1 cellular context compared by ENCODE assay signal in the genomic region with DNA sequence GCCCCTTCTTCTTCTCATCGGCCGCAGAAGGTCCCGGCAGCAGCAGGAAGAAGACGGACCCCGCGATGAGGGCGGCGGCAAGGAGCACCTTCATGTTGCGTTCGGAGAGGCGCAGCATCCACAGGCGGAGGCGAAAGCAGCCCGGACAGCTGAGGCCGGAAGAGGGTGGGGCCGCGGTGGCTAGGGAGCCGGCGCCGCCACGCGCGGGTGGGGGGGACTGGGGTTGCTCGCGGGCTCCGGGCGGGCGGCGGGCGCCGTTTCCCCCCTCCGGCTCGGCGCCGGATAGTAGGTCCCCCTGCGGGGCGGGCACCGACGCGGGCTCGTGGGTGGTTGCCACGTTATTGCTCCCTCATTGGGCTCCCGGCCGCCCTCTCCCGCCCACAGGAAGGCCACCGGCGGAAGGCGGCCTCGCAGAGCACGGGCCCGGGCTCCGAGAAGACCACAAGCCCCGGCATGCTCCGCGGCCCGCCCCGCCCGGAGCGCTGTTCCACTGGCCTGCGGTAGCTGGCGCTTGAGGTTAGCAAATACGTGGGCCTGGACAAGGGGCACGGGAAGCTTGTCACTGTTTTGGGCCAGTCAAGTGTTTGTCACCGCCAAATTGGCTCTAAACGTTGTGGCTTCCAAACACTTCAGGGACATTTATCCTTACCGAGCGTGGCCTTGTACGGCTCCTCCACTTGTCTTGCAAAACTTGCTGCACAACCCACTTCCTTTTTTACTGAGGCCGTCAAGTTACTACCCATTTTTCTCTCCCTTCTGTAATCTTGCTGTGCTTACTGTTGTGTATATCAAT.
TF ChIP-seq lines count a peak whose summit lies in the region.

A gene (minus strand): TSS at position 154 of the 793 bp plus-strand sequence. CDS start 36 bp downstream, at position 118.

TF ChIP-seq in K562, 482 proteins besides CTCF, POLR2A, EP300 and RAD21 (continued from another document and continues in another):
- TF ChIP-seq, protein P1, sequence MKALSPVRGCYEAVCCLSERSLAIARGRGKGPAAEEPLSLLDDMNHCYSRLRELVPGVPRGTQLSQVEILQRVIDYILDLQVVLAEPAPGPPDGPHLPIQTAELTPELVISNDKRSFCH (CRISPR knock-in tag; IDR thresholded peaks at IDR 0.05): no peak
- TF ChIP-seq, protein P1 (tag; IDR thresholded peaks at IDR 0.05): peak; percentile 56; the same call in 1 of the 2 replicates
- TF ChIP-seq, protein P2, sequence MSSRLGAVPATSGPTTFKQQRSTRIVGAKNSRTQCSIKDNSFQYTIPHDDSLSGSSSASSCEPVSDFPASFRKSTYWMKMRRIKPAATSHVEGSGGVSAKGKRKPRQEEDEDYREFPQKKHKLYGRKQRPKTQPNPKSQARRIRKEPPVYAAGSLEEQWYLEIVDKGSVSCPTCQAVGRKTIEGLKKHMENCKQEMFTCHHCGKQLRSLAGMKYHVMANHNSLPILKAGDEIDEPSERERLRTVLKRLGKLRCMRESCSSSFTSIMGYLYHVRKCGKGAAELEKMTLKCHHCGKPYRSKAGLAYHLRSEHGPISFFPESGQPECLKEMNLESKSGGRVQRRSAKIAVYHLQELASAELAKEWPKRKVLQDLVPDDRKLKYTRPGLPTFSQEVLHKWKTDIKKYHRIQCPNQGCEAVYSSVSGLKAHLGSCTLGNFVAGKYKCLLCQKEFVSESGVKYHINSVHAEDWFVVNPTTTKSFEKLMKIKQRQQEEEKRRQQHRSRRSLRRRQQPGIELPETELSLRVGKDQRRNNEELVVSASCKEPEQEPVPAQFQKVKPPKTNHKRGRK (tag; IDR thresholded peaks at IDR 0.05): no peak
- peak; percentile 99 for TF ChIP-seq ATF7 (IDR thresholded peaks at IDR 0.05)
- peak; percentile 76 for TF ChIP-seq CTBP1 (IDR thresholded peaks at IDR 0.05; ENCODE audit: borderline replicate concordance)
- TF ChIP-seq OTX1 (CRISPR knock-in tag; IDR thresholded peaks at IDR 0.05): 0 out of 2 replicates have a peak, but pooled peaks have one; percentile 38
- TF ChIP-seq GTF2E2 (tag; IDR thresholded peaks at IDR 0.05): no peak
- TF ChIP-seq ZKSCAN8 (CRISPR knock-in tag; IDR thresholded peaks at IDR 0.05): 0 out of 2 replicates have a peak, but pooled peaks have one; percentile 51
- no peak for TF ChIP-seq NFIX (CRISPR knock-in tag; IDR thresholded peaks at IDR 0.05; ENCODE audit: low read depth)
- TF ChIP-seq ZKSCAN3 (CRISPR knock-in tag; IDR thresholded peaks at IDR 0.05): no peak
- peak; percentile 65; the same call in 1 of the 2 replicates for TF ChIP-seq XRCC5 (IDR thresholded peaks at IDR 0.05; ENCODE audit: low read depth, low read length)
- no peak for TF ChIP-seq GABPB2 (CRISPR knock-in tag; conservative IDR thresholded peaks at IDR 0.05)
- TF ChIP-seq ZNF253 (CRISPR knock-in tag; conservative IDR thresholded peaks at IDR 0.05): no peak
- peak; percentile 53; the same call in 1 of the 2 replicates for TF ChIP-seq ZNF197 (CRISPR knock-in tag; IDR thresholded peaks at IDR 0.05; ENCODE audit: low read depth)
- no peak for TF ChIP-seq ZNF77 (CRISPR knock-in tag; IDR thresholded peaks at IDR 0.05)
- TF ChIP-seq FOXK1 (CRISPR knock-in tag; IDR thresholded peaks at IDR 0.05; ENCODE audit: borderline replicate concordance): no peak
- peak; percentile 74 for TF ChIP-seq SMARCE1 (IDR thresholded peaks at IDR 0.05)
- peak; percentile 89 for TF ChIP-seq KDM5B (IDR thresholded peaks at IDR 0.05; ENCODE audit: insufficient replicate concordance, low read depth, low read length)
- TF ChIP-seq L3MBTL2 (IDR thresholded peaks at IDR 0.05): peak; percentile 64
- TF ChIP-seq C11orf30 (IDR thresholded peaks at IDR 0.05; ENCODE audit: low read depth): 0 out of 2 replicates have a peak, but pooled peaks have one; percentile 4
- no peak for TF ChIP-seq HMG20A (CRISPR knock-in tag; conservative IDR thresholded peaks at IDR 0.05)
- TF ChIP-seq SIN3B (IDR thresholded peaks at IDR 0.05; ENCODE audit: low read depth): peak; percentile 43
- peak; percentile 95 for TF ChIP-seq JUND (IDR thresholded peaks at IDR 0.05; ENCODE audit: borderline replicate concordance, low read depth, low read length)
- TF ChIP-seq JUND (tag; IDR thresholded peaks at IDR 0.05; ENCODE audit: borderline replicate concordance, low read depth, low read length): peak; percentile 47; the same call in 1 of the 3 replicates
- TF ChIP-seq NCOA6 (IDR thresholded peaks at IDR 0.05): no peak
- TF ChIP-seq ZFP1 (CRISPR knock-in tag; IDR thresholded peaks at IDR 0.05): 0 out of 2 replicates have a peak, but pooled peaks have one; percentile 9
- TF ChIP-seq POLR2B (IDR thresholded peaks at IDR 0.05; ENCODE audit: low read depth, partially characterized antibody): peak; percentile 93
- TF ChIP-seq, protein P3, sequence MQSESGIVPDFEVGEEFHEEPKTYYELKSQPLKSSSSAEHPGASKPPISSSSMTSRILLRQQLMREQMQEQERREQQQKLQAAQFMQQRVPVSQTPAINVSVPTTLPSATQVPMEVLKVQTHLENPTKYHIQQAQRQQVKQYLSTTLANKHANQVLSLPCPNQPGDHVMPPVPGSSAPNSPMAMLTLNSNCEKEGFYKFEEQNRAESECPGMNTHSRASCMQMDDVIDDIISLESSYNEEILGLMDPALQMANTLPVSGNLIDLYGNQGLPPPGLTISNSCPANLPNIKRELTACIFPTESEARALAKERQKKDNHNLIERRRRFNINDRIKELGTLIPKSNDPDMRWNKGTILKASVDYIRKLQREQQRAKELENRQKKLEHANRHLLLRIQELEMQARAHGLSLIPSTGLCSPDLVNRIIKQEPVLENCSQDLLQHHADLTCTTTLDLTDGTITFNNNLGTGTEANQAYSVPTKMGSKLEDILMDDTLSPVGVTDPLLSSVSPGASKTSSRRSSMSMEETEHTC (IDR thresholded peaks at IDR 0.05): 0 out of 2 replicates have a peak, but pooled peaks have one; percentile 3
- TF ChIP-seq, protein P4, sequence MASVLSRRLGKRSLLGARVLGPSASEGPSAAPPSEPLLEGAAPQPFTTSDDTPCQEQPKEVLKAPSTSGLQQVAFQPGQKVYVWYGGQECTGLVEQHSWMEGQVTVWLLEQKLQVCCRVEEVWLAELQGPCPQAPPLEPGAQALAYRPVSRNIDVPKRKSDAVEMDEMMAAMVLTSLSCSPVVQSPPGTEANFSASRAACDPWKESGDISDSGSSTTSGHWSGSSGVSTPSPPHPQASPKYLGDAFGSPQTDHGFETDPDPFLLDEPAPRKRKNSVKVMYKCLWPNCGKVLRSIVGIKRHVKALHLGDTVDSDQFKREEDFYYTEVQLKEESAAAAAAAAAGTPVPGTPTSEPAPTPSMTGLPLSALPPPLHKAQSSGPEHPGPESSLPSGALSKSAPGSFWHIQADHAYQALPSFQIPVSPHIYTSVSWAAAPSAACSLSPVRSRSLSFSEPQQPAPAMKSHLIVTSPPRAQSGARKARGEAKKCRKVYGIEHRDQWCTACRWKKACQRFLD (CRISPR knock-in tag; IDR thresholded peaks at IDR 0.05): peak; percentile 62; the same call in 1 of the 2 replicates
- TF ChIP-seq RBM22 (IDR thresholded peaks at IDR 0.05; ENCODE audit: low read depth, low read length, poor library complexity, severe bottlenecking): peak; percentile 56
- no peak for TF ChIP-seq NR2F6 (CRISPR knock-in tag; IDR thresholded peaks at IDR 0.05)
- peak; percentile 93 for TF ChIP-seq NEUROD1 (IDR thresholded peaks at IDR 0.05; ENCODE audit: borderline replicate concordance, low read depth, low read length, partially characterized antibody)
- TF ChIP-seq BDP1 (IDR thresholded peaks at IDR 0.05; ENCODE audit: insufficient read depth, insufficient read length): no peak
- peak; percentile 92 for TF ChIP-seq SP1 (CRISPR knock-in tag; IDR thresholded peaks at IDR 0.05)
- TF ChIP-seq THRAP3 (IDR thresholded peaks at IDR 0.05; ENCODE audit: borderline replicate concordance): no peak
- TF ChIP-seq, protein P5, sequence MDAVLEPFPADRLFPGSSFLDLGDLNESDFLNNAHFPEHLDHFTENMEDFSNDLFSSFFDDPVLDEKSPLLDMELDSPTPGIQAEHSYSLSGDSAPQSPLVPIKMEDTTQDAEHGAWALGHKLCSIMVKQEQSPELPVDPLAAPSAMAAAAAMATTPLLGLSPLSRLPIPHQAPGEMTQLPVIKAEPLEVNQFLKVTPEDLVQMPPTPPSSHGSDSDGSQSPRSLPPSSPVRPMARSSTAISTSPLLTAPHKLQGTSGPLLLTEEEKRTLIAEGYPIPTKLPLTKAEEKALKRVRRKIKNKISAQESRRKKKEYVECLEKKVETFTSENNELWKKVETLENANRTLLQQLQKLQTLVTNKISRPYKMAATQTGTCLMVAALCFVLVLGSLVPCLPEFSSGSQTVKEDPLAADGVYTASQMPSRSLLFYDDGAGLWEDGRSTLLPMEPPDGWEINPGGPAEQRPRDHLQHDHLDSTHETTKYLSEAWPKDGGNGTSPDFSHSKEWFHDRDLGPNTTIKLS (IDR thresholded peaks at IDR 0.05; ENCODE audit: borderline replicate concordance, low read depth): peak; percentile 94
- peak; percentile 20 for TF ChIP-seq MEIS2 (IDR thresholded peaks at IDR 0.05; ENCODE audit: partially characterized antibody)
- TF ChIP-seq TARDBP (IDR thresholded peaks at IDR 0.05): 0 out of 2 replicates have a peak, but pooled peaks have one; percentile 16
- TF ChIP-seq FOXJ2 (tag; IDR thresholded peaks at IDR 0.05): peak; percentile 72; the same call in 1 of the 2 replicates
- peak in 1 of 2 experiments; percentile 53; a peak in 3 of 4 replicates for TF ChIP-seq SIX5 (IDR thresholded peaks at IDR 0.05; ENCODE audit: borderline replicate concordance in 1 of 2, insufficient read depth in 1 of 2, low read depth in 1 of 2, low read length in 2 of 2)
- TF ChIP-seq, protein P6, sequence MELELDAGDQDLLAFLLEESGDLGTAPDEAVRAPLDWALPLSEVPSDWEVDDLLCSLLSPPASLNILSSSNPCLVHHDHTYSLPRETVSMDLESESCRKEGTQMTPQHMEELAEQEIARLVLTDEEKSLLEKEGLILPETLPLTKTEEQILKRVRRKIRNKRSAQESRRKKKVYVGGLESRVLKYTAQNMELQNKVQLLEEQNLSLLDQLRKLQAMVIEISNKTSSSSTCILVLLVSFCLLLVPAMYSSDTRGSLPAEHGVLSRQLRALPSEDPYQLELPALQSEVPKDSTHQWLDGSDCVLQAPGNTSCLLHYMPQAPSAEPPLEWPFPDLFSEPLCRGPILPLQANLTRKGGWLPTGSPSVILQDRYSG (tag; conservative IDR thresholded peaks at IDR 0.05; ENCODE audit: low read depth): peak; percentile 75; the same call in 1 of the 2 replicates
- no peak for TF ChIP-seq WHSC1 (IDR thresholded peaks at IDR 0.05; ENCODE audit: low read length)
- peak; percentile 65 for TF ChIP-seq SMAD1 (IDR thresholded peaks at IDR 0.05; ENCODE audit: low read depth, low read length, partially characterized antibody)
- TF ChIP-seq, protein P7, sequence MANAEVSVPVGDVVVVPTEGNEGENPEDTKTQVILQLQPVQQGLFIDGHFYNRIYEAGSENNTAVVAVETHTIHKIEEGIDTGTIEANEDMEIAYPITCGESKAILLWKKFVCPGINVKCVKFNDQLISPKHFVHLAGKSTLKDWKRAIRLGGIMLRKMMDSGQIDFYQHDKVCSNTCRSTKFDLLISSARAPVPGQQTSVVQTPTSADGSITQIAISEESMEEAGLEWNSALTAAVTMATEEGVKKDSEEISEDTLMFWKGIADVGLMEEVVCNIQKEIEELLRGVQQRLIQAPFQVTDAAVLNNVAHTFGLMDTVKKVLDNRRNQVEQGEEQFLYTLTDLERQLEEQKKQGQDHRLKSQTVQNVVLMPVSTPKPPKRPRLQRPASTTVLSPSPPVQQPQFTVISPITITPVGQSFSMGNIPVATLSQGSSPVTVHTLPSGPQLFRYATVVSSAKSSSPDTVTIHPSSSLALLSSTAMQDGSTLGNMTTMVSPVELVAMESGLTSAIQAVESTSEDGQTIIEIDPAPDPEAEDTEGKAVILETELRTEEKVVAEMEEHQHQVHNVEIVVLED (CRISPR knock-in tag; IDR thresholded peaks at IDR 0.05): 0 out of 2 replicates have a peak, but pooled peaks have one; percentile 53
- TF ChIP-seq, protein P8, sequence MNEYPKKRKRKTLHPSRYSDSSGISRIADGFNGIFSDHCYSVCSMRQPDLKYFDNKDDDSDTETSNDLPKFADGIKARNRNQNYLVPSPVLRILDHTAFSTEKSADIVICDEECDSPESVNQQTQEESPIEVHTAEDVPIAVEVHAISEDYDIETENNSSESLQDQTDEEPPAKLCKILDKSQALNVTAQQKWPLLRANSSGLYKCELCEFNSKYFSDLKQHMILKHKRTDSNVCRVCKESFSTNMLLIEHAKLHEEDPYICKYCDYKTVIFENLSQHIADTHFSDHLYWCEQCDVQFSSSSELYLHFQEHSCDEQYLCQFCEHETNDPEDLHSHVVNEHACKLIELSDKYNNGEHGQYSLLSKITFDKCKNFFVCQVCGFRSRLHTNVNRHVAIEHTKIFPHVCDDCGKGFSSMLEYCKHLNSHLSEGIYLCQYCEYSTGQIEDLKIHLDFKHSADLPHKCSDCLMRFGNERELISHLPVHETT (CRISPR knock-in tag; conservative IDR thresholded peaks at IDR 0.05 in 1 of 2, IDR thresholded peaks at IDR 0.05 in 1 of 2): peak in 1 of 2 experiments; percentile 96; a peak in 2 of 4 replicates
- 0 out of 2 replicates have a peak, but pooled peaks have one; percentile 16 for TF ChIP-seq ZBTB7A (IDR thresholded peaks at IDR 0.05; ENCODE audit: borderline replicate concordance, control insufficient read depth, low read depth, low read length)
- peak; percentile 96 to 97 for TF ChIP-seq SIN3A (IDR thresholded peaks at IDR 0.05; ENCODE audit: borderline replicate concordance in 2 of 2, control insufficient read depth in 1 of 2, low read depth in 2 of 2, low read length in 2 of 2)
- peak; percentile 74 for TF ChIP-seq TAF7 (tag; IDR thresholded peaks at IDR 0.05)
- TF ChIP-seq TCF7L2 (IDR thresholded peaks at IDR 0.05; ENCODE audit: low read depth, low read length): peak; percentile 95
- peak; percentile 80 for TF ChIP-seq FUS (optimal IDR thresholded peaks at IDR 0.05; ENCODE audit: low read depth, low read length)
- peak; percentile 62; the same call in 1 of the 2 replicates for TF ChIP-seq HLTF (IDR thresholded peaks at IDR 0.05)
- TF ChIP-seq GTF2A2 (tag; IDR thresholded peaks at IDR 0.05): no peak
- TF ChIP-seq NFXL1 (CRISPR knock-in tag; IDR thresholded peaks at IDR 0.05): no peak
- no peak for TF ChIP-seq RHOXF2B (CRISPR knock-in tag; conservative IDR thresholded peaks at IDR 0.05)
- TF ChIP-seq BHLHE40 (IDR thresholded peaks at IDR 0.05; ENCODE audit: low read length): peak; percentile 86
- TF ChIP-seq HNRNPL (IDR thresholded peaks at IDR 0.05; ENCODE audit: low read depth, low read length): no peak
- no peak for TF ChIP-seq CAMTA2 (CRISPR knock-in tag; conservative IDR thresholded peaks at IDR 0.05)
- no peak for TF ChIP-seq TEAD4 (IDR thresholded peaks at IDR 0.05; ENCODE audit: low read length)
- TF ChIP-seq TEAD4 (CRISPR knock-in tag; IDR thresholded peaks at IDR 0.05; ENCODE audit: borderline replicate concordance): no peak
- peak; percentile 36; the same call in 1 of the 2 replicates for TF ChIP-seq SMC3 (conservative IDR thresholded peaks at IDR 0.05; ENCODE audit: insufficient read depth, low read depth, low read length)
- 0 out of 2 replicates have a peak, but pooled peaks have one; percentile 40 for TF ChIP-seq ARID2 (IDR thresholded peaks at IDR 0.05)
